22 cellular contexts compared by ENCODE assay signal in genomic region chr22:19960491-19961200, GRCh38. TPM values are rescaled to one million over a fixed set of nuclear protein-coding genes. Genes with fewer than 3 reads are reported as not detected.
DNase-seq lines count a peak whose midpoint lies in the region; ATAC-seq and TF ChIP-seq lines count a peak whose summit lies in the region.
"Had no signal": no experiment of that assay in that cellular context is flagged by ENCODE, and none has a peak within 500 bp of the region (broad histone marks: within the 10 kb centered on the region; RNA-seq: fewer than 3 reads in every experiment).

No MANE protein-coding gene starts in this region.

- TF ChIP-seq CTCF in left ventricle myocardium inferior (IDR thresholded peaks at IDR 0.05; ENCODE audit: borderline replicate concordance), result no peak
- TF ChIP-seq CTCF in lower lobe of right lung (IDR thresholded peaks at IDR 0.05), result no peak
- no peak for TF ChIP-seq CTCF in spleen (IDR thresholded peaks at IDR 0.05 in 8 of 11, conservative IDR thresholded peaks at IDR 0.05 in 3 of 11)
- no peak for TF ChIP-seq CTCF in stomach (IDR thresholded peaks at IDR 0.05)

- peaks cover 21% of the 10 kb centered on the region for H3K36me3 ChIP-seq in left ventricle myocardium inferior
- peaks cover 22% of the 10 kb centered on the region for H3K36me3 ChIP-seq in lower lobe of right lung
- H3K36me3 ChIP-seq in spleen, result peaks cover 0 to 46% (median 16%) of the 10 kb centered on the region in 6 donors
- peaks cover 16 to 32% (median 27%) of the 10 kb centered on the region in 4 donors for H3K36me3 ChIP-seq in stomach
- H3K36me3 ChIP-seq: thyroid gland had no signal

- ATAC-seq in Right ventricle myocardium inferior (no peak), lower lobe of right lung (no peak), HG03378 (IDR thresholded peaks at IDR 0.05; ENCODE audit: unreplicated experiment) (no peak), GM18517 (IDR thresholded peaks at IDR 0.05; ENCODE audit: unreplicated experiment) (no peak)
- ATAC-seq: activated CD8-positive, alpha-beta T cell treated with anti-CD3 and anti-CD28 coated beads for 36 hours; gastrocnemius medialis; stimulated activated naive CD8-positive, alpha-beta T cell treated with anti-CD3 and anti-CD28 coated beads, Interleukin-15, Interleukin-2, amounts not matched to agents 100 U/mL and 50 U/mL, for 24 hours had no signal

- peaks cover 6% of the 10 kb centered on the region for H3K36me3 Mint-ChIP-seq in activated T-helper 2 cell treated with anti-CD3 and anti-CD28 coated beads, Interferon-gamma antibody, Interleukin-2, Interleukin-4, amounts not matched to agents 10 μg/mL and 5 μg/mL and 100 μg/mL, durations not matched to agents 14 hours and 24 hours and 36 hours (ENCODE audit: low read depth)

- DNase-seq in Right ventricle myocardium inferior (ENCODE audit: missing footprints) (peak; percentile 9), left ventricle myocardium inferior (no peak), lower lobe of right lung (peak; percentile 34), spleen (peak; percentile 65), stomach (no peak)
- no peak for DNase-seq in activated T-helper 2 cell treated with anti-CD3 and anti-CD28 coated beads, Interferon-gamma antibody, Interleukin-2, Interleukin-4, amounts not matched to agents 10 μg/mL and 5 μg/mL and 100 μg/mL, durations not matched to agents 14 hours and 24 hours and 36 hours (ENCODE audit: low spot score)
- DNase-seq: activated CD8-positive, alpha-beta T cell treated with anti-CD3 and anti-CD28 coated beads for 36 hours; activated gamma-delta T cell treated with Interleukin-2 at 50 U/mL for 16 hours; activated T-cell treated with anti-CD3 and anti-CD28 coated beads, Interleukin-2, amount 50 U/mL, for 1 hour; amygdala; C1 segment of cervical spinal cord; gastrocnemius medialis; islet precursor cell; mammary epithelial cell; NCI-H187 treated with DMSO at 0.1 percent for 48 hours; NCI-H2227 treated with DMSO at 0.1 percent for 48 hours; NCI-H69; occipital lobe; stimulated activated naive CD8-positive, alpha-beta T cell treated with anti-CD3 and anti-CD28 coated beads, Interleukin-15, Interleukin-2, amounts not matched to agents 100 U/mL and 50 U/mL, for 24 hours had no signal

- H3K4me3 Mint-ChIP-seq in activated T-helper 2 cell treated with anti-CD3 and anti-CD28 coated beads, Interferon-gamma antibody, Interleukin-2, Interleukin-4, amounts not matched to agents 10 μg/mL and 5 μg/mL and 100 μg/mL, durations not matched to agents 14 hours and 24 hours and 36 hours (ENCODE audit: low read depth), result no peak overlapping the region
- H3K4me3 Mint-ChIP-seq: activated CD8-positive, alpha-beta T cell treated with anti-CD3 and anti-CD28 coated beads for 36 hours had no signal

- H3K4me1 Mint-ChIP-seq in activated T-helper 2 cell treated with anti-CD3 and anti-CD28 coated beads, Interferon-gamma antibody, Interleukin-2, Interleukin-4, amounts not matched to agents 10 μg/mL and 5 μg/mL and 100 μg/mL, durations not matched to agents 14 hours and 24 hours and 36 hours (ENCODE audit: low read depth), result peaks cover 13% of the 10 kb centered on the region

- no peak for TF ChIP-seq POLR2A in spleen (IDR thresholded peaks at IDR 0.05)
- no peak for TF ChIP-seq POLR2A in stomach (IDR thresholded peaks at IDR 0.05)

- H3K27me3 Mint-ChIP-seq in activated T-helper 2 cell treated with anti-CD3 and anti-CD28 coated beads, Interferon-gamma antibody, Interleukin-2, Interleukin-4, amounts not matched to agents 10 μg/mL and 5 μg/mL and 100 μg/mL, durations not matched to agents 14 hours and 24 hours and 36 hours (ENCODE audit: low read depth), result no peaks in the 10 kb centered on the region
- H3K27me3 Mint-ChIP-seq: activated CD8-positive, alpha-beta T cell treated with anti-CD3 and anti-CD28 coated beads for 36 hours had no signal

- intact Hi-C loops in Right ventricle myocardium inferior (cut with DNase I) (loop anchor here (10.0 kb wide), 1 partner anchor 124 kb away; the partner anchor contains the start of gene DGCR8), left ventricle myocardium inferior (cut with micrococcal nuclease) (no loop called here), lower lobe of right lung (cut with DNase I) (no loop called here), spleen (cut with DNase I; ENCODE audit: low total_unique reads) (no loop called here), stomach (cut with DNase I; ENCODE audit: low total_unique reads) (no loop called here)
- intact Hi-C loops in activated T-helper 2 cell treated with anti-CD3 and anti-CD28 coated beads, Interferon-gamma antibody, Interleukin-2, Interleukin-4, amounts not matched to agents 10 μg/mL and 5 μg/mL and 100 μg/mL, durations not matched to agents 14 hours and 24 hours and 36 hours (cut with micrococcal nuclease), result no loop called here

- H3K4me1 ChIP-seq in left ventricle myocardium inferior, result peaks cover 50% of the 10 kb centered on the region
- peaks cover 34% of the 10 kb centered on the region for H3K4me1 ChIP-seq in lower lobe of right lung
- H3K4me1 ChIP-seq in spleen, result peaks cover 2 to 58% (median 17%) of the 10 kb centered on the region in 6 donors
- H3K4me1 ChIP-seq in stomach, result peaks cover 57 to 64% (median 62%) of the 10 kb centered on the region in 4 donors

- TF ChIP-seq EP300 in stomach (IDR thresholded peaks at IDR 0.05), result no peak

- WGBS in spleen, 5 donors, result 90 to 93% (median 92%) methylated on average over 12 of the region's 12 CpGs
- 85 to 89% (median 85%) methylated on average over 12 of the region's 12 CpGs for WGBS in stomach, 5 donors

- no peaks in the 10 kb centered on the region for H3K9me3 ChIP-seq in left ventricle myocardium inferior (replicated peaks)
- H3K9me3 ChIP-seq in lower lobe of right lung, result no peaks in the 10 kb centered on the region
- H3K9me3 ChIP-seq in spleen, result no peaks in the 10 kb centered on the region
- H3K9me3 ChIP-seq in stomach, result no peaks in the 10 kb centered on the region
- H3K9me3 ChIP-seq: gastrocnemius medialis, thyroid gland had no signal

- H3K27ac Mint-ChIP-seq in activated T-helper 2 cell treated with anti-CD3 and anti-CD28 coated beads, Interferon-gamma antibody, Interleukin-2, Interleukin-4, amounts not matched to agents 10 μg/mL and 5 μg/mL and 100 μg/mL, durations not matched to agents 14 hours and 24 hours and 36 hours, result peak overlapping the region; percentile 42
- H3K27ac Mint-ChIP-seq: activated CD8-positive, alpha-beta T cell treated with anti-CD3 and anti-CD28 coated beads for 36 hours had no signal

- H3K4me3 ChIP-seq in left ventricle myocardium inferior, result no peak overlapping the region
- no peak overlapping the region for H3K4me3 ChIP-seq in lower lobe of right lung
- H3K4me3 ChIP-seq in spleen, result no peak overlapping the region
- H3K4me3 ChIP-seq in stomach, result no peak overlapping the region
- H3K4me3 ChIP-seq: gastrocnemius medialis, thyroid gland had no signal

- H3K27ac ChIP-seq in left ventricle myocardium inferior (replicated peaks) (no peak overlapping the region), lower lobe of right lung (peak overlapping the region; percentile 6), spleen (no peak overlapping the region), stomach (peak overlapping the region in 2 of 5 donors; percentile 56 to 87)
- H3K27ac ChIP-seq: gastrocnemius medialis had no signal

- no peaks in the 10 kb centered on the region for H3K27me3 ChIP-seq in left ventricle myocardium inferior (ENCODE audit: low read depth)
- H3K27me3 ChIP-seq in lower lobe of right lung (ENCODE audit: low read depth), result no peaks in the 10 kb centered on the region
- no peaks in the 10 kb centered on the region for H3K27me3 ChIP-seq in spleen (replicated peaks in 1 of 7)
- H3K27me3 ChIP-seq in stomach, result no peaks in the 10 kb centered on the region
- H3K27me3 ChIP-seq: gastrocnemius medialis, thyroid gland had no signal

- no peaks in the 10 kb centered on the region for H3K9me3 Mint-ChIP-seq in activated T-helper 2 cell treated with anti-CD3 and anti-CD28 coated beads, Interferon-gamma antibody, Interleukin-2, Interleukin-4, amounts not matched to agents 10 μg/mL and 5 μg/mL and 100 μg/mL, durations not matched to agents 14 hours and 24 hours and 36 hours
- H3K9me3 Mint-ChIP-seq: activated CD8-positive, alpha-beta T cell treated with anti-CD3 and anti-CD28 coated beads for 36 hours had no signal

RNA-seq across cellular contexts. Expression of gene TXNRD2, which starts 19.0 kb away (rescaled TPM):
- 40.9 TPM for total RNA-seq in Right ventricle myocardium inferior
- total RNA-seq in left ventricle myocardium inferior, result 35.2 TPM
- total RNA-seq in activated T-helper 2 cell treated with anti-CD3 and anti-CD28 coated beads, Interferon-gamma antibody, Interleukin-2, Interleukin-4, amounts not matched to agents 10 μg/mL and 5 μg/mL and 100 μg/mL, durations not matched to agents 14 hours and 24 hours and 36 hours, result 19.9 and 20.9 TPM in 2 replicates
- total RNA-seq in lower lobe of right lung, result 47.5 TPM
- total RNA-seq in spleen, result 10 to 100 TPM; 21.6 to 44.8 (median 34.9) TPM
- polyA plus RNA-seq in spleen, result 10 to 100 TPM; 23.3 to 45.9 (median 45.0) TPM
- total RNA-seq in stomach, result 10 to 100 TPM in 4 of 5 donors, 1 to 10 TPM in 1; 6.4 to 59.4 (median 25.3) TPM
- polyA plus RNA-seq in stomach, result 10 to 100 TPM; 35.1 to 69.5 (median 57.7) TPM

RNA-seq across cellular contexts. Expression of gene COMT, which starts 19.1 kb away (rescaled TPM):
- total RNA-seq in Right ventricle myocardium inferior (104 TPM), left ventricle myocardium inferior (81.5 TPM), lower lobe of right lung (235 TPM), spleen (100 to 1,000 TPM in 5 of 7 donors, 10 to 100 TPM in 2; 86.4 to 216 (median 116) TPM), stomach (100 to 1,000 TPM in 2 of 5 donors, 10 to 100 TPM in 3; 25.1 to 137 (median 87.9) TPM)
- total RNA-seq in activated T-helper 2 cell treated with anti-CD3 and anti-CD28 coated beads, Interferon-gamma antibody, Interleukin-2, Interleukin-4, amounts not matched to agents 10 μg/mL and 5 μg/mL and 100 μg/mL, durations not matched to agents 14 hours and 24 hours and 36 hours, result 93.4 and 95.6 TPM in 2 replicates
- polyA plus RNA-seq in spleen (10 to 100 TPM; 63.5 to 98.0 (median 86.1) TPM), stomach (100 to 1,000 TPM; 103 to 174 (median 103) TPM)

RNA-seq across cellular contexts. Expression of gene ARVCF, which starts 56.0 kb away (rescaled TPM):
- total RNA-seq in Right ventricle myocardium inferior (30.5 TPM), left ventricle myocardium inferior (25.4 TPM), lower lobe of right lung (16.8 TPM), spleen (10 to 100 TPM; 18.1 to 96.7 (median 29.5) TPM), stomach (10 to 100 TPM; 11.2 to 51.3 (median 27.8) TPM)
- total RNA-seq in activated T-helper 2 cell treated with anti-CD3 and anti-CD28 coated beads, Interferon-gamma antibody, Interleukin-2, Interleukin-4, amounts not matched to agents 10 μg/mL and 5 μg/mL and 100 μg/mL, durations not matched to agents 14 hours and 24 hours and 36 hours, result 3.4 and 3.9 TPM in 2 replicates
- polyA plus RNA-seq in spleen (10 to 100 TPM in 2 of 3 donors, 1 to 10 TPM in 1; 9.4 to 42.5 (median 10.4) TPM), stomach (10 to 100 TPM in 2 of 3 donors, 1 to 10 TPM in 1; 3.5 to 15.4 (median 10.2) TPM)

Comparison
In these comparisons a context has a peak if more than half of its experiments do, and no peak if none do; other contexts are left out.
1. DNase-seq: peak in Right ventricle myocardium inferior (single experiment), lower lobe of right lung (single experiment) and spleen (single experiment); none in left ventricle myocardium inferior (single experiment), activated T-helper 2 cell treated with anti-CD3 and anti-CD28 coated beads, Interferon-gamma antibody, Interleukin-2, Interleukin-4, amounts not matched to agents 10 μg/mL and 5 μg/mL and 100 μg/mL, durations not matched to agents 14 hours and 24 hours and 36 hours (single experiment) and stomach (single experiment).